Comparison of ENCODE assay signal across 12 cellular contexts in genomic region chr6:14727494-14728395, GRCh38.
DNase-seq lines count a peak whose midpoint lies in the region; ATAC-seq and TF ChIP-seq lines count a peak whose summit lies in the region.
"Had no signal": no experiment of that assay in that cellular context is flagged by ENCODE, and none has a peak within 500 bp of the region (broad histone marks: within the 10 kb centered on the region; RNA-seq: fewer than 3 reads in every experiment).

No MANE protein-coding gene starts in this region.

- no peak overlapping the region for H3K4me2 ChIP-seq in OCI-LY1 (ENCODE audit: low read length)
- no peak overlapping the region for H3K4me2 ChIP-seq in fibroblast of lung (ENCODE audit: extremely low read depth, insufficient read depth, low read length)

- no peaks in the 10 kb centered on the region for H3F3A ChIP-seq in OCI-LY1 (ENCODE audit: insufficient read depth, low read length)

- intact Hi-C loops in sciatic nerve (cut with DNase I): no loop called here

- H3K36me3 ChIP-seq in OCI-LY1 (ENCODE audit: insufficient read depth, low read length) (no peaks in the 10 kb centered on the region), fibroblast of lung (ENCODE audit: control insufficient read depth, insufficient read depth, low read length) (no peaks in the 10 kb centered on the region)

- H4K20me1 ChIP-seq in OCI-LY1 (ENCODE audit: insufficient read depth, low read length): no peaks in the 10 kb centered on the region
- H4K20me1 ChIP-seq in fibroblast of lung (ENCODE audit: control insufficient read depth, extremely low read depth, insufficient read depth, low read length): no peaks in the 10 kb centered on the region

- H3K9ac ChIP-seq in OCI-LY1 (ENCODE audit: low read length) (no peak overlapping the region), fibroblast of lung (ENCODE audit: insufficient read depth, low read length) (no peak overlapping the region)

- no peaks in the 10 kb centered on the region for H3K79me2 ChIP-seq in OCI-LY1 (ENCODE audit: insufficient read depth, low read length)
- H3K79me2 ChIP-seq in fibroblast of lung (ENCODE audit: control insufficient read depth, insufficient read depth, low read length): no peaks in the 10 kb centered on the region

- DNase-seq in GF-D8 (lab: John Stamatoyannopoulos, UW) (peak; percentile 77), fibroblast of lung (ENCODE audit: low read depth in 2 of 2) (peak in 1 of 2 donors; percentile 66), sciatic nerve (ENCODE audit: low spot score) (no peak), NCI-H1092 (lab: John Stamatoyannopoulos, UW) (no peak), OCI-M2 (lab: John Stamatoyannopoulos, UW; ENCODE audit: unreplicated experiment) (no peak), mesenteric fat pad (ENCODE audit: low spot score) (no peak)
- DNase-seq: DMS 273 treated with DMSO at 0.1 percent for 48 hours; effector memory CD4-positive, alpha-beta T cell; NCI-H187 had no signal

- no peak for TF ChIP-seq CTCF in OCI-LY1 (IDR thresholded peaks at IDR 0.05; ENCODE audit: low read length)
- no peak for TF ChIP-seq CTCF in fibroblast of lung (conservative IDR thresholded peaks at IDR 0.05 in 1 of 2, IDR thresholded peaks at IDR 0.05 in 1 of 2; ENCODE audit: low read depth in 1 of 2, low read length in 2 of 2)

- H3K4me1 ChIP-seq in OCI-LY1 (ENCODE audit: insufficient read depth, low read length, severe bottlenecking) (peaks cover 30% of the 10 kb centered on the region), fibroblast of lung (ENCODE audit: control insufficient read depth, extremely low read depth, insufficient read depth, low read length) (peaks cover 5% of the 10 kb centered on the region)

- no peaks in the 10 kb centered on the region for H3K9me3 ChIP-seq in OCI-LY1 (ENCODE audit: low read length)
- H3K9me3 ChIP-seq in fibroblast of lung (ENCODE audit: control insufficient read depth, insufficient read depth, low read depth, low read length): no peaks in the 10 kb centered on the region

- H2AFZ ChIP-seq in OCI-LY1 (ENCODE audit: low read length) (no peak overlapping the region), fibroblast of lung (ENCODE audit: low read length) (no peak overlapping the region)

- ATAC-seq in sciatic nerve: peak; percentile 81
- ATAC-seq: GM12878, PC-3 had no signal

- H3K27me3 ChIP-seq in OCI-LY1 (ENCODE audit: insufficient read depth, low read length): no peaks in the 10 kb centered on the region
- H3K27me3 ChIP-seq in fibroblast of lung (ENCODE audit: control insufficient read depth, insufficient read depth, low read length): no peaks in the 10 kb centered on the region

- peak overlapping the region; percentile 90 for H3K27ac ChIP-seq in OCI-LY1 (ENCODE audit: low read depth, low read length, poor library complexity, severe bottlenecking)
- peak overlapping the region; percentile 24 for H3K27ac ChIP-seq in fibroblast of lung (ENCODE audit: insufficient read depth, low read length)

- H3K4me3 ChIP-seq in OCI-LY1 (ENCODE audit: low read depth, low read length, poor library complexity, severe bottlenecking): no peak overlapping the region
- H3K4me3 ChIP-seq in fibroblast of lung (replicated peaks in 1 of 4; ENCODE audit: control extremely low read depth in 1 of 4, insufficient read depth in 1 of 4, low read depth in 3 of 4, low read length in 4 of 4): no peak overlapping the region
- H3K4me3 ChIP-seq: GM12878 had no signal

- H3K9me2 ChIP-seq in OCI-LY1 (ENCODE audit: low read depth, low read length): no peaks in the 10 kb centered on the region
